1 cellular context compared by ENCODE assay signal in the genomic region with DNA sequence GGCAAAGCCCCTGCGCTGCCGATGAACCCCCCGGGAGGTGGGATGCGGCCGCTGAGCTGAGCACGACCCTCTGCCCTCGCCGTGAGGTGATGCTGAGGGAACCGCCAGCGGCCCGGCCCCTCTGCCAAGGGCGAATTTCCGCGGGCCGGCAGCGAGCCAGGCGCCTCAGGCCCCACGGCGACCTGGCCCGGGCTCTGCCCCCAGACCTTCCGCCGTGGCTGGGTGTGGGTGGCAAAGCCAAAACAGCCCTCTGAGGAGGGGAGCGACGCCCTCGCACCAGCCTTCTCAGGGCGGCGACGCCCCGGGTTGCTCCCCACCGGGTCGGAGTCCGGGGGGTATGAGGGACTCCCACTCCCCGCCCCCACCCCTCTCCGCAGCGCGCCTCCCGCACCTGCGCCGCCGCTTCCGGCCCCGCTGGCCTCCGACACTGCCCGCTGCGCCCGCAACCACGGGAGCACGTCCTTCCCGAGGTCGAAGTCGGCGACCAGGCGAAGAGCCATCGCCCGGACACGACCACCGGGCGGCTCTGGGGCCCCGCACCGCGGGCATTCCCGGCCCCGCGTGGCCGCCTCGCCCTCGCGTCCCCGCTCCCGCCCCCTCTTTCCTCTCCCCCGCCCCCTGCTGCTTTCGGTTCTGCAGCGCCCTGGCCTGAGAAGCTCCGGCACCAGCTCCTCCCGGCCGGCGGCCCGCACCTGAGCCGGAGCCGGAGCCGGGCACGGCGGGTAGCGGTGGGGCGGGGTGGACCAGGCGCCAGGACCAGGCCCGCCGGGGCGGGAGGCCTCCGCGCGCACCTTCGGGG.
TF ChIP-seq lines count a peak whose summit lies in the region.

A gene with protein sequence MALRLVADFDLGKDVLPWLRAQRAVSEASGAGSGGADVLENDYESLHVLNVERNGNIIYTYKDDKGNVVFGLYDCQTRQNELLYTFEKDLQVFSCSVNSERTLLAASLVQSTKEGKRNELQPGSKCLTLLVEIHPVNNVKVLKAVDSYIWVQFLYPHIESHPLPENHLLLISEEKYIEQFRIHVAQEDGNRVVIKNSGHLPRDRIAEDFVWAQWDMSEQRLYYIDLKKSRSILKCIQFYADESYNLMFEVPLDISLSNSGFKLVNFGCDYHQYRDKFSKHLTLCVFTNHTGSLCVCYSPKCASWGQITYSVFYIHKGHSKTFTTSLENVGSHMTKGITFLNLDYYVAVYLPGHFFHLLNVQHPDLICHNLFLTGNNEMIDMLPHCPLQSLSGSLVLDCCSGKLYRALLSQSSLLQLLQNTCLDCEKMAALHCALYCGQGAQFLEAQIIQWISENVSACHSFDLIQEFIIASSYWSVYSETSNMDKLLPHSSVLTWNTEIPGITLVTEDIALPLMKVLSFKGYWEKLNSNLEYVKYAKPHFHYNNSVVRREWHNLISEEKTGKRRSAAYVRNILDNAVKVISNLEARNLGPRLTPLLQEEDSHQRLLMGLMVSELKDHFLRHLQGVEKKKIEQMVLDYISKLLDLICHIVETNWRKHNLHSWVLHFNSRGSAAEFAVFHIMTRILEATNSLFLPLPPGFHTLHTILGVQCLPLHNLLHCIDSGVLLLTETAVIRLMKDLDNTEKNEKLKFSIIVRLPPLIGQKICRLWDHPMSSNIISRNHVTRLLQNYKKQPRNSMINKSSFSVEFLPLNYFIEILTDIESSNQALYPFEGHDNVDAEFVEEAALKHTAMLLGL (minus strand): TSS at position 528 of the 799 bp plus-strand sequence. CDS start 28 bp downstream, at position 500.

TF ChIP-seq in HepG2, 621 proteins besides CTCF, POLR2A, EP300 and RAD21 (continued from another document and continues in another):
- TF ChIP-seq, protein P1, sequence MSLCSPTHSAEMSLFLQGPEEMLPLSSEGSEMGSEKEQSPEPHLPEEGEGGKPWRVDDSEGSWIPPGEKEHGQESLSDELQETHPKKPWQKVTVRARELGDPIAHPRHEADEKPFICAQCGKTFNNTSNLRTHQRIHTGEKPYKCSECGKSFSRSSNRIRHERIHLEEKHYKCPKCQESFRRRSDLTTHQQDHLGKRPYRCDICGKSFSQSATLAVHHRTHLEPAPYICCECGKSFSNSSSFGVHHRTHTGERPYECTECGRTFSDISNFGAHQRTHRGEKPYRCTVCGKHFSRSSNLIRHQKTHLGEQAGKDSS (CRISPR knock-in tag; IDR thresholded peaks at IDR 0.05; ENCODE audit: borderline replicate concordance, low read depth) = no peak
- TF ChIP-seq, protein P2, sequence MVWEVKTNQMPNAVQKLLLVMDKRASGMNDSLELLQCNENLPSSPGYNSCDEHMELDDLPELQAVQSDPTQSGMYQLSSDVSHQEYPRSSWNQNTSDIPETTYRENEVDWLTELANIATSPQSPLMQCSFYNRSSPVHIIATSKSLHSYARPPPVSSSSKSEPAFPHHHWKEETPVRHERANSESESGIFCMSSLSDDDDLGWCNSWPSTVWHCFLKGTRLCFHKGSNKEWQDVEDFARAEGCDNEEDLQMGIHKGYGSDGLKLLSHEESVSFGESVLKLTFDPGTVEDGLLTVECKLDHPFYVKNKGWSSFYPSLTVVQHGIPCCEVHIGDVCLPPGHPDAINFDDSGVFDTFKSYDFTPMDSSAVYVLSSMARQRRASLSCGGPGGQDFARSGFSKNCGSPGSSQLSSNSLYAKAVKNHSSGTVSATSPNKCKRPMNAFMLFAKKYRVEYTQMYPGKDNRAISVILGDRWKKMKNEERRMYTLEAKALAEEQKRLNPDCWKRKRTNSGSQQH (CRISPR knock-in tag; IDR thresholded peaks at IDR 0.05; ENCODE audit: low read depth) = peak; percentile 36; the same call in 1 of the 2 replicates
- TF ChIP-seq EED (CRISPR knock-in tag; IDR thresholded peaks at IDR 0.05) (peak; percentile 21; the same call in 1 of the 2 replicates), KAT2B (IDR thresholded peaks at IDR 0.05; ENCODE audit: borderline replicate concordance, low read depth, low read length) (no peak), ZNF10 (CRISPR knock-in tag; IDR thresholded peaks at IDR 0.05; ENCODE audit: borderline replicate concordance, low read depth) (no peak), ZNF570 (CRISPR knock-in tag; IDR thresholded peaks at IDR 0.05; ENCODE audit: borderline replicate concordance) (no peak), SRF (IDR thresholded peaks at IDR 0.05; ENCODE audit: low read depth, low read length) (no peak), POGZ (CRISPR knock-in tag; IDR thresholded peaks at IDR 0.05) (no peak), CCDC6 (CRISPR knock-in tag; IDR thresholded peaks at IDR 0.05) (0 out of 2 replicates have a peak, but pooled peaks have one; percentile 49), ZFP82 (CRISPR knock-in tag; IDR thresholded peaks at IDR 0.05; ENCODE audit: borderline replicate concordance) (peak; percentile 64; the same call in 1 of the 2 replicates), GATAD1 (CRISPR knock-in tag; IDR thresholded peaks at IDR 0.05) (no peak), CBX5 (CRISPR knock-in tag; IDR thresholded peaks at IDR 0.05; ENCODE audit: borderline replicate concordance) (0 out of 2 replicates have a peak, but pooled peaks have one; percentile 25), ZNF569 (CRISPR knock-in tag; IDR thresholded peaks at IDR 0.05; ENCODE audit: borderline replicate concordance) (no peak), FOXK1 (CRISPR knock-in tag; IDR thresholded peaks at IDR 0.05; ENCODE audit: borderline replicate concordance, low read depth) (no peak; the same call in 1 of the 2 replicates), POLR2G (IDR thresholded peaks at IDR 0.05; ENCODE audit: low read depth, low read length) (peak; percentile 85), ZNF709 (CRISPR knock-in tag; IDR thresholded peaks at IDR 0.05) (peak; percentile 69), TOE1 (CRISPR knock-in tag; IDR thresholded peaks at IDR 0.05) (no peak), MEF2D (CRISPR knock-in tag; IDR thresholded peaks at IDR 0.05) (no peak), ZNF589 (CRISPR knock-in tag; conservative IDR thresholded peaks at IDR 0.05) (peak; percentile 53; the same call in 1 of the 2 replicates), NFKBIZ (CRISPR knock-in tag; IDR thresholded peaks at IDR 0.05) (no peak), SATB2 (CRISPR knock-in tag; IDR thresholded peaks at IDR 0.05) (0 out of 2 replicates have a peak, but pooled peaks have one; percentile 41), ASH2L (IDR thresholded peaks at IDR 0.05; ENCODE audit: insufficient read length, low read depth, low read length) (peak; percentile 69), CBX2 (IDR thresholded peaks at IDR 0.05; ENCODE audit: low read depth, low read length) (no peak), CBX2 (CRISPR knock-in tag; IDR thresholded peaks at IDR 0.05; ENCODE audit: low read depth) (no peak), RFXANK (CRISPR knock-in tag; IDR thresholded peaks at IDR 0.05) (no peak), TAF1 (CRISPR knock-in tag; IDR thresholded peaks at IDR 0.05) (peak; percentile 70), ZNF33B (CRISPR knock-in tag; IDR thresholded peaks at IDR 0.05) (no peak), LCORL (IDR thresholded peaks at IDR 0.05) (no peak), LCORL (CRISPR knock-in tag; IDR thresholded peaks at IDR 0.05) (0 out of 2 replicates have a peak, but pooled peaks have one; percentile 12), CAMTA2 (CRISPR knock-in tag; IDR thresholded peaks at IDR 0.05; ENCODE audit: borderline replicate concordance) (no peak), ZNF678 (CRISPR knock-in tag; IDR thresholded peaks at IDR 0.05) (0 out of 2 replicates have a peak, but pooled peaks have one; percentile 27), SMAD1 (CRISPR knock-in tag; IDR thresholded peaks at IDR 0.05; ENCODE audit: borderline replicate concordance, low read depth) (peak; percentile 57; the same call in 1 of the 2 replicates), ZNF737 (CRISPR knock-in tag; IDR thresholded peaks at IDR 0.05; ENCODE audit: borderline replicate concordance) (no peak), ZNF660 (CRISPR knock-in tag; IDR thresholded peaks at IDR 0.05; ENCODE audit: borderline replicate concordance, low read depth) (no peak), ZC3H13 (CRISPR knock-in tag; IDR thresholded peaks at IDR 0.05) (peak; percentile 93), HNRNPUL1 (IDR thresholded peaks at IDR 0.05; ENCODE audit: low read depth, low read length) (no peak), ZNF556 (CRISPR knock-in tag; IDR thresholded peaks at IDR 0.05; ENCODE audit: borderline replicate concordance) (peak; percentile 16; the same call in 1 of the 2 replicates), ZSCAN21 (CRISPR knock-in tag; IDR thresholded peaks at IDR 0.05; ENCODE audit: borderline replicate concordance) (peak; percentile 14; the same call in 1 of the 2 replicates), PHB2 (IDR thresholded peaks at IDR 0.05; ENCODE audit: partially characterized antibody) (no peak)
- TF ChIP-seq, protein P3, sequence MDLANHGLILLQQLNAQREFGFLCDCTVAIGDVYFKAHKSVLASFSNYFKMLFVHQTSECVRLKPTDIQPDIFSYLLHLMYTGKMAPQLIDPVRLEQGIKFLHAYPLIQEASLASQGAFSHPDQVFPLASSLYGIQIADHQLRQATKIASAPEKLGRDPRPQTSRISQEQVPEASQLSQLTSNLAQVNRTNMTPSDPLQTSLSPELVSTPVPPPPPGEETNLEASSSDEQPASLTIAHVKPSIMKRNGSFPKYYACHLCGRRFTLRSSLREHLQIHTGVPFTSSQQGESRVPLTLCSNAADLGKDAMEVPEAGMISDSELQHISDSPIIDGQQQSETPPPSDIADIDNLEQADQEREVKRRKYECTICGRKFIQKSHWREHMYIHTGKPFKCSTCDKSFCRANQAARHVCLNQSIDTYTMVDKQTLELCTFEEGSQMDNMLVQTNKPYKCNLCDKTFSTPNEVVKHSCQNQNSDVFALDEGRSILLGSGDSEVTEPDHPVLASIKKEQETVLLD (CRISPR knock-in tag; IDR thresholded peaks at IDR 0.05; ENCODE audit: low read depth) = peak; percentile 56; the same call in 1 of the 2 replicates
- TF ChIP-seq, protein P4, sequence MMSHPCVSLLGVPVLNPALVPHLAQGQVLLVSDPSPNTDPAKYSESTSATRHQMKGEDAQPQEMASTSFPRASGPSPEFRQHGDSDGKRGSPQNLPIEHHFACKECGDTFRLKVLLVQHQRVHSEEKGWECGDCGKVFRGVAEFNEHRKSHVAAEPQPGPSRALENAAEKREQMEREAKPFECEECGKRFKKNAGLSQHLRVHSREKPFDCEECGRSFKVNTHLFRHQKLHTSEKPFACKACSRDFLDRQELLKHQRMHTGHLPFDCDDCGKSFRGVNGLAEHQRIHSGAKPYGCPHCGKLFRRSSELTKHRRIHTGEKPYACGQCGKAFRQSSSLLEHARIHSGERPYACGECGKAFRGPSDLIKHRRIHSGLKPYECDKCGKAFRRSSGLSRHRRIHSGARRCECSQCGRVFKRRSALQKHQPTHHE (CRISPR knock-in tag; IDR thresholded peaks at IDR 0.05; ENCODE audit: borderline replicate concordance) = 0 out of 2 replicates have a peak, but pooled peaks have one; percentile 21
- TF ChIP-seq, protein P5, sequence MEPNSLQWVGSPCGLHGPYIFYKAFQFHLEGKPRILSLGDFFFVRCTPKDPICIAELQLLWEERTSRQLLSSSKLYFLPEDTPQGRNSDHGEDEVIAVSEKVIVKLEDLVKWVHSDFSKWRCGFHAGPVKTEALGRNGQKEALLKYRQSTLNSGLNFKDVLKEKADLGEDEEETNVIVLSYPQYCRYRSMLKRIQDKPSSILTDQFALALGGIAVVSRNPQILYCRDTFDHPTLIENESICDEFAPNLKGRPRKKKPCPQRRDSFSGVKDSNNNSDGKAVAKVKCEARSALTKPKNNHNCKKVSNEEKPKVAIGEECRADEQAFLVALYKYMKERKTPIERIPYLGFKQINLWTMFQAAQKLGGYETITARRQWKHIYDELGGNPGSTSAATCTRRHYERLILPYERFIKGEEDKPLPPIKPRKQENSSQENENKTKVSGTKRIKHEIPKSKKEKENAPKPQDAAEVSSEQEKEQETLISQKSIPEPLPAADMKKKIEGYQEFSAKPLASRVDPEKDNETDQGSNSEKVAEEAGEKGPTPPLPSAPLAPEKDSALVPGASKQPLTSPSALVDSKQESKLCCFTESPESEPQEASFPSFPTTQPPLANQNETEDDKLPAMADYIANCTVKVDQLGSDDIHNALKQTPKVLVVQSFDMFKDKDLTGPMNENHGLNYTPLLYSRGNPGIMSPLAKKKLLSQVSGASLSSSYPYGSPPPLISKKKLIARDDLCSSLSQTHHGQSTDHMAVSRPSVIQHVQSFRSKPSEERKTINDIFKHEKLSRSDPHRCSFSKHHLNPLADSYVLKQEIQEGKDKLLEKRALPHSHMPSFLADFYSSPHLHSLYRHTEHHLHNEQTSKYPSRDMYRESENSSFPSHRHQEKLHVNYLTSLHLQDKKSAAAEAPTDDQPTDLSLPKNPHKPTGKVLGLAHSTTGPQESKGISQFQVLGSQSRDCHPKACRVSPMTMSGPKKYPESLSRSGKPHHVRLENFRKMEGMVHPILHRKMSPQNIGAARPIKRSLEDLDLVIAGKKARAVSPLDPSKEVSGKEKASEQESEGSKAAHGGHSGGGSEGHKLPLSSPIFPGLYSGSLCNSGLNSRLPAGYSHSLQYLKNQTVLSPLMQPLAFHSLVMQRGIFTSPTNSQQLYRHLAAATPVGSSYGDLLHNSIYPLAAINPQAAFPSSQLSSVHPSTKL (CRISPR knock-in tag; IDR thresholded peaks at IDR 0.05) = peak; percentile 54
- TF ChIP-seq, protein P6, sequence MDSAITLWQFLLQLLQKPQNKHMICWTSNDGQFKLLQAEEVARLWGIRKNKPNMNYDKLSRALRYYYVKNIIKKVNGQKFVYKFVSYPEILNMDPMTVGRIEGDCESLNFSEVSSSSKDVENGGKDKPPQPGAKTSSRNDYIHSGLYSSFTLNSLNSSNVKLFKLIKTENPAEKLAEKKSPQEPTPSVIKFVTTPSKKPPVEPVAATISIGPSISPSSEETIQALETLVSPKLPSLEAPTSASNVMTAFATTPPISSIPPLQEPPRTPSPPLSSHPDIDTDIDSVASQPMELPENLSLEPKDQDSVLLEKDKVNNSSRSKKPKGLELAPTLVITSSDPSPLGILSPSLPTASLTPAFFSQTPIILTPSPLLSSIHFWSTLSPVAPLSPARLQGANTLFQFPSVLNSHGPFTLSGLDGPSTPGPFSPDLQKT (CRISPR knock-in tag; IDR thresholded peaks at IDR 0.05; ENCODE audit: borderline replicate concordance) = no peak
- TF ChIP-seq, protein P7, sequence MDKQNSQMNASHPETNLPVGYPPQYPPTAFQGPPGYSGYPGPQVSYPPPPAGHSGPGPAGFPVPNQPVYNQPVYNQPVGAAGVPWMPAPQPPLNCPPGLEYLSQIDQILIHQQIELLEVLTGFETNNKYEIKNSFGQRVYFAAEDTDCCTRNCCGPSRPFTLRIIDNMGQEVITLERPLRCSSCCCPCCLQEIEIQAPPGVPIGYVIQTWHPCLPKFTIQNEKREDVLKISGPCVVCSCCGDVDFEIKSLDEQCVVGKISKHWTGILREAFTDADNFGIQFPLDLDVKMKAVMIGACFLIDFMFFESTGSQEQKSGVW (CRISPR knock-in tag; IDR thresholded peaks at IDR 0.05; ENCODE audit: borderline replicate concordance) = peak; percentile 90
